Comparison of ENCODE assay signal across 8 cellular contexts in the genomic region with DNA sequence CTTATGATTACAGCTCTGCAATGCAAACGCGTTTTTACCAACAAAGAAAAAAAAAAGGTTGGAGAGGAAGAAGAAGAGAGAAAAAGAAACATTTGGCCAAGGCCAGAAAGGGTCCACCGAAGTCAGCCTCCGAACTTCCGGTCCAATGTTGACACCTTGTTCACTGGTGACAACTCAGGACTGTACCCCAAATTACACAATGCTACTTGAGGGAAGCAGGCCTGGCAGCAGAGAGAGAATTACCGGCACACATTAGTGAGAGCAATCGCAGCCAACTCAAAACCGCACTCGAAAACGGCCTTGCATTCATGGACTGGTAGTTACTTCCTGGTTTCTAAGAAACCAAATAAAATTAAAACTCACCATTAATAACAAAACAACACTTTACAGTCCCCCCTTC.
DNase-seq lines count a peak whose midpoint lies in the region; ATAC-seq and TF ChIP-seq lines count a peak whose summit lies in the region.

No MANE protein-coding gene starts in this region.

- POLR2A ChIA-PET in naive thymus-derived CD8-positive, alpha-beta T cell (lab: Charles Lee): no interaction called here
- POLR2A ChIA-PET in SK-N-SH (lab: Yijun Ruan, JAX): interaction anchor here (1.0 kb wide), 1 partner anchor 69 kb away, joined by 3 read pairs; no protein-coding TSS in a partner anchor

- TF ChIP-seq CTCF in adrenal gland (IDR thresholded peaks at IDR 0.05) (no peak), SK-N-SH (IDR thresholded peaks at IDR 0.05) (no peak)

- H3F3A ChIP-seq in SK-N-SH (replicated peaks; ENCODE audit: insufficient read depth): no peaks in the 10 kb centered on the region

- no peak overlapping the region for H3K27ac ChIP-seq in adrenal gland
- peak overlapping the region in 1 of 2 experiments; percentile 92; a peak in 2 of 4 replicates for H3K27ac ChIP-seq in SK-N-SH (ENCODE audit: low read depth in 2 of 2, low read length in 1 of 2)

- H3K27ac Mint-ChIP-seq in naive thymus-derived CD8-positive, alpha-beta T cell: peak overlapping the region in 7 of 10 donors; percentile 11 to 60 (median 37)

- ATAC-seq in GM18858 (IDR thresholded peaks at IDR 0.05; ENCODE audit: unreplicated experiment) (peak; percentile 87), HG02763 (IDR thresholded peaks at IDR 0.05; ENCODE audit: unreplicated experiment) (peak; percentile 61)
- ATAC-seq in naive thymus-derived CD8-positive, alpha-beta T cell: no peak

- H3K27me3 ChIP-seq in adrenal gland (no peaks in the 10 kb centered on the region), SK-N-SH (ENCODE audit: insufficient read depth) (no peaks in the 10 kb centered on the region)

- peaks cover 7 to 22% (median 8%) of the 10 kb centered on the region in 3 donors for H3K36me3 Mint-ChIP-seq in naive thymus-derived CD8-positive, alpha-beta T cell

- H3K9me3 Mint-ChIP-seq in naive thymus-derived CD8-positive, alpha-beta T cell: no peaks in the 10 kb centered on the region

- intact Hi-C loops in adrenal gland (cut with DNase I): no loop called here

- TF ChIP-seq RAD21 in SK-N-SH (IDR thresholded peaks at IDR 0.05; ENCODE audit: low read length): no peak

- TF ChIP-seq EP300 in SK-N-SH (IDR thresholded peaks at IDR 0.05; ENCODE audit: borderline replicate concordance in 1 of 2, low read depth in 1 of 2, low read length in 1 of 2): no peak

- DNase-seq in NCI-H2029 (lab: John Stamatoyannopoulos, UW) (peak; percentile 59), adrenal gland (no peak), SK-N-SH (no peak), HuH-7 (ENCODE audit: low spot score) (no peak)
- DNase-seq in naive thymus-derived CD8-positive, alpha-beta T cell: no peak
- no peak for DNase-seq in stimulated activated CD4-positive, alpha-beta T cell treated with anti-CD3 and anti-CD28 coated beads, Interleukin-2, amount 100 ng/mL, for 24 hours

- H3K36me3 ChIP-seq in adrenal gland (replicated peaks in 1 of 2): no peaks in the 10 kb centered on the region
- no peaks in the 10 kb centered on the region for H3K36me3 ChIP-seq in SK-N-SH (replicated peaks in 1 of 2; ENCODE audit: control insufficient read depth in 1 of 2, insufficient read depth in 2 of 2, low read length in 1 of 2)

- 75 to 87% (median 81%) methylated on average over 10 of the region's 10 CpGs for WGBS in adrenal gland, 4 donors
- 89% methylated on average over 10 of the region's 10 CpGs for WGBS in SK-N-SH (ENCODE audit: low lambda C conversion rate)

- H3K4me3 ChIP-seq in adrenal gland: no peak overlapping the region
- H3K4me3 ChIP-seq in SK-N-SH (ENCODE audit: low read depth in 2 of 2, low read length in 1 of 2): no peak overlapping the region

- no peaks in the 10 kb centered on the region for H3K27me3 Mint-ChIP-seq in naive thymus-derived CD8-positive, alpha-beta T cell

- no peak for TF ChIP-seq POLR2A in adrenal gland (IDR thresholded peaks at IDR 0.05)

- CTCF ChIA-PET in SK-N-SH (lab: Yijun Ruan, JAX): interaction anchor here (1.3 kb wide), 1 partner anchor 9 kb away, joined by 3 read pairs; no protein-coding TSS in a partner anchor

- H3K79me2 ChIP-seq in SK-N-SH (ENCODE audit: insufficient read depth): no peaks in the 10 kb centered on the region

- H3K4me2 ChIP-seq in SK-N-SH: no peak overlapping the region

- peak overlapping the region in 3 of 10 donors; percentile 7 to 52 (median 15) for H3K4me3 Mint-ChIP-seq in naive thymus-derived CD8-positive, alpha-beta T cell

- peaks cover 0 to 40% (median 7%) of the 10 kb centered on the region in 4 donors for H3K4me1 Mint-ChIP-seq in naive thymus-derived CD8-positive, alpha-beta T cell

- no peaks in the 10 kb centered on the region for H3K9me3 ChIP-seq in adrenal gland (replicated peaks in 1 of 3)
- H3K9me3 ChIP-seq in SK-N-SH: no peaks in the 10 kb centered on the region

- H3K4me1 ChIP-seq in adrenal gland (replicated peaks in 1 of 2) (no peaks in the 10 kb centered on the region), SK-N-SH (ENCODE audit: control insufficient read depth in 1 of 2, insufficient read depth in 2 of 2, low read depth in 1 of 2, low read length in 1 of 2) (peaks cover 0 to 49% of the 10 kb centered on the region in 2 experiments; a peak in 2 of 4 replicates)

- H3K9me2 ChIP-seq in SK-N-SH: no peaks in the 10 kb centered on the region

- no peak overlapping the region for H3K9ac ChIP-seq in SK-N-SH

- no peaks in the 10 kb centered on the region for H4K20me1 ChIP-seq in SK-N-SH (ENCODE audit: insufficient read depth)

- H2AFZ ChIP-seq in SK-N-SH (ENCODE audit: low read depth): no peak overlapping the region

TF ChIP-seq in SK-N-SH, 30 proteins besides CTCF, POLR2A, EP300 and RAD21:
- no peak for TF ChIP-seq YY1 (IDR thresholded peaks at IDR 0.05; ENCODE audit: low read depth)
- no peak for TF ChIP-seq EZH2phosphoT487 (IDR thresholded peaks at IDR 0.05; ENCODE audit: borderline replicate concordance, low read depth)
- no peak for TF ChIP-seq TEAD4 (IDR thresholded peaks at IDR 0.05; ENCODE audit: borderline replicate concordance, insufficient read depth)
- TF ChIP-seq, protein P1, sequence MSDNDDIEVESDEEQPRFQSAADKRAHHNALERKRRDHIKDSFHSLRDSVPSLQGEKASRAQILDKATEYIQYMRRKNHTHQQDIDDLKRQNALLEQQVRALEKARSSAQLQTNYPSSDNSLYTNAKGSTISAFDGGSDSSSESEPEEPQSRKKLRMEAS (IDR thresholded peaks at IDR 0.05; ENCODE audit: low read depth): no peak
- no peak for TF ChIP-seq SMC3 (IDR thresholded peaks at IDR 0.05; ENCODE audit: low read depth, low read length)
- TF ChIP-seq, protein P2, sequence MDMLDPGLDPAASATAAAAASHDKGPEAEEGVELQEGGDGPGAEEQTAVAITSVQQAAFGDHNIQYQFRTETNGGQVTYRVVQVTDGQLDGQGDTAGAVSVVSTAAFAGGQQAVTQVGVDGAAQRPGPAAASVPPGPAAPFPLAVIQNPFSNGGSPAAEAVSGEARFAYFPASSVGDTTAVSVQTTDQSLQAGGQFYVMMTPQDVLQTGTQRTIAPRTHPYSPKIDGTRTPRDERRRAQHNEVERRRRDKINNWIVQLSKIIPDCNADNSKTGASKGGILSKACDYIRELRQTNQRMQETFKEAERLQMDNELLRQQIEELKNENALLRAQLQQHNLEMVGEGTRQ (IDR thresholded peaks at IDR 0.05; ENCODE audit: borderline replicate concordance, low read depth, low read length): no peak

Comparison
In these comparisons a context has a peak if more than half of its experiments do, and no peak if none do; other contexts are left out.
1. ATAC-seq: peak in GM18858 (single experiment) and HG02763 (single experiment); none in naive thymus-derived CD8-positive, alpha-beta T cell (0 of 2).